In the genomic region with DNA sequence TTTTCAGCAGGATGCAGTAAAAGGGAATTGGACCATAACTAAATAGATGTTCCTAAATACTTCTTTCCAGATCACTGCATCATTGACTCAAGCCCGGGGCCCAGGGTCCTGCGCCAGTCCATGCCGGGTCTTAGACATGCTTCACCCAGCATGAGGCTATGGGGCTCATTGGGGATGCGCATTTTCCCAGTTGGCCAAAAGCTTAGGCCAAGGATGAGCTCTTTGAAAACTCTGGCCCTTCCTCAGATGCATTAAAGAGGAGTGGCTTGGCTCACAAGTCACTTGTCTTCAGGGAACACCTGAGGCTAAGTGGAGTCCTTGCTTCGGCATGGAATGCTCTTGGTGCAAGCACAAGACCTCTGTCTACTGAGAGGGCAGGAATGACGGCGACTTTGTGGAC, we compare ENCODE assay signal across 18 cellular contexts.
A peak's percentile ranks its signal among the peaks of the same experiment; 100 is the strongest.
DNase-seq lines count a peak whose midpoint lies in the region; ATAC-seq and TF ChIP-seq lines count a peak whose summit lies in the region.
"Had no signal": no experiment of that assay in that cellular context is flagged by ENCODE, and none has a peak within 500 bp of the region (broad histone marks: within the 10 kb centered on the region; RNA-seq: fewer than 3 reads in every experiment).

No MANE protein-coding gene starts in this region.

- TF ChIP-seq CTCF in neural progenitor cell (IDR thresholded peaks at IDR 0.05) = no peak

- no peak overlapping the region for H3K4me3 Mint-ChIP-seq in neural progenitor cell
- H3K4me3 Mint-ChIP-seq: CD8-positive, alpha-beta T cell had no signal

- H3K27ac ChIP-seq in BLaER1 treated with 17β-estradiol and CSF1 and Interleukin-3, amounts not matched to agents 10 nM and 100 nM = no peak overlapping the region
- H3K27ac ChIP-seq in iPS-20b (ENCODE audit: low read length) (no peak overlapping the region), neural progenitor cell (no peak overlapping the region)
- H3K27ac ChIP-seq: PC-9, RWPE1 had no signal

- no peak overlapping the region for H3K4me3 ChIP-seq in BLaER1 treated with 17β-estradiol and CSF1 and Interleukin-3, amounts not matched to agents 10 nM and 100 nM
- H3K4me3 ChIP-seq in NT2/D1 (ENCODE audit: insufficient read length, low read depth) (no peak overlapping the region), iPS-20b (ENCODE audit: low read length) (0 out of 2 replicates have a peak overlapping the region, but pooled peaks have one; percentile 9), neural progenitor cell (no peak overlapping the region)
- H3K4me3 ChIP-seq: PC-9 had no signal

- no peak overlapping the region for H3K9ac ChIP-seq in BLaER1 treated with 17β-estradiol and CSF1 and Interleukin-3, amounts not matched to agents 10 nM and 100 nM
- no peak overlapping the region for H3K9ac ChIP-seq in NT2/D1 (ENCODE audit: insufficient read length, low read depth)
- H3K9ac ChIP-seq in iPS-20b (ENCODE audit: low read depth, low read length) = peak overlapping the region; percentile 12; the same call in 1 of the 2 replicates
- H3K9ac ChIP-seq in neural progenitor cell = no peak overlapping the region

- no peaks in the 10 kb centered on the region for H3K79me2 ChIP-seq in neural progenitor cell (ENCODE audit: low read depth)

- H3K27me3 Mint-ChIP-seq in neural progenitor cell (ENCODE audit: insufficient read depth, low read depth) = peaks cover 3% of the 10 kb centered on the region

- no peaks in the 10 kb centered on the region for H3K27me3 ChIP-seq in BLaER1 treated with 17β-estradiol and CSF1 and Interleukin-3, amounts not matched to agents 10 nM and 100 nM
- H3K27me3 ChIP-seq in NT2/D1 (ENCODE audit: insufficient read depth, insufficient read length) (peaks cover 95% of the 10 kb centered on the region), iPS-20b (ENCODE audit: insufficient read depth, low read length) (peaks cover 52% of the 10 kb centered on the region), neural progenitor cell (peaks cover 4% of the 10 kb centered on the region)

- H4K20me1 ChIP-seq in BLaER1 treated with 17β-estradiol and CSF1 and Interleukin-3, amounts not matched to agents 10 nM and 100 nM = no peaks in the 10 kb centered on the region
- H4K20me1 ChIP-seq in neural progenitor cell (ENCODE audit: low read depth) = no peaks in the 10 kb centered on the region

- no peak overlapping the region for H2AFZ ChIP-seq in neural progenitor cell (replicated peaks)
- H2AFZ ChIP-seq: PC-9 had no signal

- H3K4me1 ChIP-seq in BLaER1 treated with 17β-estradiol and CSF1 and Interleukin-3, amounts not matched to agents 10 nM and 100 nM = peaks cover 0 to 20% (median 9%) of the 10 kb centered on the region in 10 experiments; a peak in 12 of 20 replicates
- H3K4me1 ChIP-seq in NT2/D1 (ENCODE audit: insufficient read depth, insufficient read length) (no peaks in the 10 kb centered on the region), iPS-20b (ENCODE audit: insufficient read depth, low read length) (peaks cover 9% of the 10 kb centered on the region; the same call in 1 of the 2 replicates), neural progenitor cell (peaks cover 7% of the 10 kb centered on the region)

- peaks cover 0 to 23% (median 11%) of the 10 kb centered on the region in 11 experiments; a peak in 13 of 22 replicates for H3K9me3 ChIP-seq in BLaER1 treated with 17β-estradiol and CSF1 and Interleukin-3, amounts not matched to agents 10 nM and 100 nM (replicated peaks in 1 of 11)
- H3K9me3 ChIP-seq in NT2/D1 (ENCODE audit: insufficient read depth, low read length) (peaks cover 18% of the 10 kb centered on the region; the same call in 1 of the 2 replicates), iPS-20b (ENCODE audit: insufficient read depth, low read depth, low read length) (no peaks in the 10 kb centered on the region), neural progenitor cell (ENCODE audit: low read depth) (no peaks in the 10 kb centered on the region)

- ATAC-seq in HG03175 (IDR thresholded peaks at IDR 0.05; ENCODE audit: unreplicated experiment) (no peak), HG03108 (IDR thresholded peaks at IDR 0.05; ENCODE audit: unreplicated experiment) (no peak)
- ATAC-seq: CD8-positive, alpha-beta T cell; SK-N-SH treated with all-trans-retinoic acid at 6 μM for 48 hours had no signal

- H3K4me2 ChIP-seq in BLaER1 treated with 17β-estradiol and CSF1 and Interleukin-3, amounts not matched to agents 10 nM and 100 nM = peak overlapping the region in 8 of 11 experiments; percentile 25 to 49 (median 39); a peak in 13 of 22 replicates
- no peak overlapping the region for H3K4me2 ChIP-seq in neural progenitor cell
- H3K4me2 ChIP-seq: PC-9 had no signal

- no peak overlapping the region for H3K27ac Mint-ChIP-seq in neural progenitor cell
- H3K27ac Mint-ChIP-seq: CD8-positive, alpha-beta T cell had no signal

- peak; percentile 74 for DNase-seq in NT2/D1 (ENCODE audit: low read depth, low spot score)
- peak; percentile 20 for DNase-seq in neural progenitor cell (ENCODE audit: low spot score)
- no peak for DNase-seq in NCI-H1436 treated with DMSO at 0.1 percent for 48 hours (lab: John Stamatoyannopoulos, UW)
- DNase-seq: CD8-positive, alpha-beta T cell; HCEC 1CT; KBM-7; NCI-H187; NCI-H2107; NCI-H2227 treated with DMSO at 0.1 percent for 48 hours; NCI-H524; PC-9; SIG-M5 had no signal

- H3K36me3 ChIP-seq in BLaER1 treated with 17β-estradiol and CSF1 and Interleukin-3, amounts not matched to agents 10 nM and 100 nM = no peaks in the 10 kb centered on the region
- no peaks in the 10 kb centered on the region for H3K36me3 ChIP-seq in NT2/D1 (ENCODE audit: insufficient read depth, insufficient read length, low read length)
- no peaks in the 10 kb centered on the region for H3K36me3 ChIP-seq in iPS-20b (ENCODE audit: insufficient read depth, low read depth, low read length)
- no peaks in the 10 kb centered on the region for H3K36me3 ChIP-seq in neural progenitor cell

- no peaks in the 10 kb centered on the region for H3F3A ChIP-seq in neural progenitor cell (ENCODE audit: low read depth)

- H3K36me3 Mint-ChIP-seq in neural progenitor cell = no peaks in the 10 kb centered on the region
- H3K36me3 Mint-ChIP-seq: CD8-positive, alpha-beta T cell had no signal

- H3K4me1 Mint-ChIP-seq in neural progenitor cell = peaks cover 21% of the 10 kb centered on the region

- H3K9me3 Mint-ChIP-seq in neural progenitor cell = peaks cover 2% of the 10 kb centered on the region
- H3K9me3 Mint-ChIP-seq: CD8-positive, alpha-beta T cell had no signal
